Comparison of ENCODE assay signal across 8 cellular contexts in the genomic region with DNA sequence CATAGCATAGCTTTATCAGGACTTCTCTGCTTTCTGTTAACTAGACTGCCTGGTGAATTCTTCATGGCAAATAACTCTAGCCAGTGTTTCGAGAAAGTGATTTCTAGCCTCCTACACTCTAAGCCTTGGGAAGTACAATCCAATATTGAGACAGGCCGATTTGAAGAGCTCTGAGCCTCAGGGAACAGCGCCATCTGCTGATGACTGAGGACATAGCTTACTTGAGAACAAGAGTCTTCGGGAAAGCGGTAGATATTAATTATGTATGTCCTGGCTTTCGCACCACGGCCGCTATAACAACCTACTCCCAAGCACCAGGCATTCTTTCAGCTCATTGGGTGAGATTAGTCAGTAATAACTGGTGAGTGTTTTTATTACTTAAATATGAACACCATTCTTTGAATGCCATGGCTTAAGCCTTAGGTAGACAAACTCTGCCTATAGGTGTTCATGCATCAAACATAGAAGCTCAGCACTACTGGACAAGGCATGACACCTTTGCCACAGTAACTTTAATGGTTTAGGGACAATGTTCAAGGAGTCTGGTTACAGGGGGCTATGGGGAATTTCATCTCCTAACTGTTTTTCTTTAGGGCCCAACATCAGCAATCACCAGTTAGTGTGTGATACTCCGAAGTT.
A peak's percentile ranks its signal among the peaks of the same experiment; 100 is the strongest.
DNase-seq lines count a peak whose midpoint lies in the region; ATAC-seq, FAIRE-seq and TF ChIP-seq lines count a peak whose summit lies in the region.

No MANE protein-coding gene starts in this region.

- H3K4me3 ChIP-seq in K562 (no peak overlapping the region), iPS DF 6.9 (ENCODE audit: low read length) (no peak overlapping the region)

- no peaks in the 10 kb centered on the region for H3K27me3 ChIP-seq in K562 (ENCODE audit: control insufficient read depth in 2 of 2, insufficient read depth in 2 of 2, low read length in 2 of 2)
- H3K27me3 ChIP-seq in iPS DF 6.9 (ENCODE audit: control insufficient read depth, insufficient read depth, low read length): no peaks in the 10 kb centered on the region

- no peak for FAIRE-seq in K562 (lab: Jason Lieb, UNC)

- H3K27ac ChIP-seq in K562 (ENCODE audit: extremely low read depth, low read depth, low read length) (no peak overlapping the region), iPS DF 6.9 (ENCODE audit: low read length) (no peak overlapping the region)

- no peaks in the 10 kb centered on the region for H4K20me1 ChIP-seq in K562 (replicated peaks; ENCODE audit: control insufficient read depth, insufficient read depth, low read length)

- TF ChIP-seq CTCF in K562 (IDR thresholded peaks at IDR 0.05 in 2 of 3, conservative IDR thresholded peaks at IDR 0.05 in 1 of 3; ENCODE audit: insufficient read depth in 2 of 3, low read depth in 1 of 3, low read length in 3 of 3): peak; percentile 9 to 48 (median 46); a peak in 4 of 6 replicates

- H3K4me2 ChIP-seq in K562 (ENCODE audit: insufficient read depth, low read length): no peak overlapping the region

- H3K4me1 ChIP-seq in K562 (replicated peaks in 1 of 2; ENCODE audit: control insufficient read depth in 2 of 2, insufficient read depth in 2 of 2, low read length in 2 of 2): no peaks in the 10 kb centered on the region
- H3K4me1 ChIP-seq in iPS DF 6.9 (ENCODE audit: control insufficient read depth, insufficient read depth, low read length): no peaks in the 10 kb centered on the region

- peak; percentile 86 for ATAC-seq in GM19395 (IDR thresholded peaks at IDR 0.05; ENCODE audit: unreplicated experiment)
- no peak; the same call in 2 of the 3 replicates for ATAC-seq in K562
- ATAC-seq in GM21723 (IDR thresholded peaks at IDR 0.05; ENCODE audit: unreplicated experiment): no peak

- no peaks in the 10 kb centered on the region for H3K79me2 ChIP-seq in K562 (ENCODE audit: control insufficient read depth, insufficient read depth, low read length)

- WGBS in K562 (ENCODE audit: insufficient coverage, low coverage, missing lambda C conversion rate): 2% methylated on average over 9 of the region's 9 CpGs
- no CpG with 5 or more reads among the region's 9 CpGs for WGBS in iPS DF 6.9 (ENCODE audit: insufficient coverage, insufficient read length)

- peak; percentile 49 for TF ChIP-seq RAD21 in Ishikawa (IDR thresholded peaks at IDR 0.05; ENCODE audit: low read depth)
- TF ChIP-seq RAD21 in K562 (CRISPR knock-in tag; conservative IDR thresholded peaks at IDR 0.05 in 1 of 2, IDR thresholded peaks at IDR 0.05 in 1 of 2): peak; percentile 25 to 53; a peak in 3 of 4 replicates

- in situ Hi-C loops in K562 (cut with MboI): no loop called here

- intact Hi-C loops in K562 (cut with micrococcal nuclease): no loop called here

- no peak overlapping the region for H3K9ac ChIP-seq in K562 (ENCODE audit: insufficient read depth in 1 of 2, low read depth in 2 of 2, low read length in 2 of 2)

- TF ChIP-seq POLR2A in K562 (conservative IDR thresholded peaks at IDR 0.05): no peak

- peak; percentile 78 for DNase-seq in DMS153 treated with DMSO at 0.1 percent for 48 hours (lab: John Stamatoyannopoulos, UW; ENCODE audit: unreplicated experiment)
- peak; percentile 16 for DNase-seq in NOMO-1 treated with dmso at 0.1 percent for 144 hours (lab: John Stamatoyannopoulos, UW; ENCODE audit: unreplicated experiment)
- DNase-seq in K562 (ENCODE audit: extremely low read depth in 1 of 4, low spot score in 3 of 4): peak; percentile 5 to 48 (median 11)
- peak; percentile 52 for DNase-seq in iPS DF 6.9 (ENCODE audit: low read depth, low spot score)
- peak; percentile 1 to 10 for DNase-seq in stimulated activated CD4-positive, alpha-beta T cell treated with anti-CD3 and anti-CD28 coated beads, Interleukin-15, amount 100 ng/mL, for 48 hours (ENCODE audit: low read depth in 2 of 2)

- no peak for TF ChIP-seq EP300 in Ishikawa (IDR thresholded peaks at IDR 0.05; ENCODE audit: borderline replicate concordance)
- TF ChIP-seq EP300 in K562 (IDR thresholded peaks at IDR 0.05; ENCODE audit: low read length): no peak

- H3K36me3 ChIP-seq in K562 (ENCODE audit: control insufficient read depth, insufficient read depth, low read length) (no peaks in the 10 kb centered on the region), iPS DF 6.9 (ENCODE audit: control insufficient read depth, insufficient read depth, low read length) (no peaks in the 10 kb centered on the region)

- no peak overlapping the region for H2AFZ ChIP-seq in K562 (ENCODE audit: low read depth, low read length)

- BruUV-seq in K562 (replicated peaks; lab: Mats Ljungman, UMichigan): no TSS peak

- H3K9me3 ChIP-seq in K562 (replicated peaks; ENCODE audit: control insufficient read depth, insufficient read depth, low read depth, low read length) (no peaks in the 10 kb centered on the region), iPS DF 6.9 (ENCODE audit: control insufficient read depth, insufficient read depth, low read length) (no peaks in the 10 kb centered on the region)

- CTCF ChIA-PET in K562 (lab: Yijun Ruan, JAX; ENCODE audit: low intra/inter-chr PET ratio): no interaction called here

- H3K9me1 ChIP-seq in K562 (ENCODE audit: control insufficient read depth, insufficient read depth, low read length): no peaks in the 10 kb centered on the region

- POLR2A ChIA-PET in K562 (lab: Yijun Ruan, JAX): no interaction called here

TF ChIP-seq in Ishikawa, 13 proteins besides CTCF, POLR2A, EP300 and RAD21:
- TF ChIP-seq, protein P1, sequence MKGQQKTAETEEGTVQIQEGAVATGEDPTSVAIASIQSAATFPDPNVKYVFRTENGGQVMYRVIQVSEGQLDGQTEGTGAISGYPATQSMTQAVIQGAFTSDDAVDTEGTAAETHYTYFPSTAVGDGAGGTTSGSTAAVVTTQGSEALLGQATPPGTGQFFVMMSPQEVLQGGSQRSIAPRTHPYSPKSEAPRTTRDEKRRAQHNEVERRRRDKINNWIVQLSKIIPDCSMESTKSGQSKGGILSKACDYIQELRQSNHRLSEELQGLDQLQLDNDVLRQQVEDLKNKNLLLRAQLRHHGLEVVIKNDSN (IDR thresholded peaks at IDR 0.05): no peak
- TF ChIP-seq EGR1 (IDR thresholded peaks at IDR 0.05) (no peak), FOXM1 (IDR thresholded peaks at IDR 0.05; ENCODE audit: borderline replicate concordance, low read depth) (no peak), TEAD4 (IDR thresholded peaks at IDR 0.05) (no peak), CREB1 (IDR thresholded peaks at IDR 0.05; ENCODE audit: low read depth) (no peak), YY1 (IDR thresholded peaks at IDR 0.05; ENCODE audit: low read depth) (no peak)

TF ChIP-seq in K562, 482 proteins besides CTCF, POLR2A, EP300 and RAD21 (continues in another document):
- TF ChIP-seq ZNF639 (CRISPR knock-in tag; conservative IDR thresholded peaks at IDR 0.05 in 1 of 2, IDR thresholded peaks at IDR 0.05 in 1 of 2): no peak
- TF ChIP-seq, protein P2, sequence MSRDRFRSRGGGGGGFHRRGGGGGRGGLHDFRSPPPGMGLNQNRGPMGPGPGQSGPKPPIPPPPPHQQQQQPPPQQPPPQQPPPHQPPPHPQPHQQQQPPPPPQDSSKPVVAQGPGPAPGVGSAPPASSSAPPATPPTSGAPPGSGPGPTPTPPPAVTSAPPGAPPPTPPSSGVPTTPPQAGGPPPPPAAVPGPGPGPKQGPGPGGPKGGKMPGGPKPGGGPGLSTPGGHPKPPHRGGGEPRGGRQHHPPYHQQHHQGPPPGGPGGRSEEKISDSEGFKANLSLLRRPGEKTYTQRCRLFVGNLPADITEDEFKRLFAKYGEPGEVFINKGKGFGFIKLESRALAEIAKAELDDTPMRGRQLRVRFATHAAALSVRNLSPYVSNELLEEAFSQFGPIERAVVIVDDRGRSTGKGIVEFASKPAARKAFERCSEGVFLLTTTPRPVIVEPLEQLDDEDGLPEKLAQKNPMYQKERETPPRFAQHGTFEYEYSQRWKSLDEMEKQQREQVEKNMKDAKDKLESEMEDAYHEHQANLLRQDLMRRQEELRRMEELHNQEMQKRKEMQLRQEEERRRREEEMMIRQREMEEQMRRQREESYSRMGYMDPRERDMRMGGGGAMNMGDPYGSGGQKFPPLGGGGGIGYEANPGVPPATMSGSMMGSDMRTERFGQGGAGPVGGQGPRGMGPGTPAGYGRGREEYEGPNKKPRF (IDR thresholded peaks at IDR 0.05; ENCODE audit: low read depth, low read length): no peak
- no peak for TF ChIP-seq ZNF395 (CRISPR knock-in tag; IDR thresholded peaks at IDR 0.05)

Comparison
In these comparisons a context has a peak if more than half of its experiments do, and no peak if none do; other contexts are left out.
1. DNase-seq: peak in every context shown above with its lines; median percentile 78 in DMS153 treated with DMSO at 0.1 percent for 48 hours; 52 in iPS DF 6.9; 16 in NOMO-1 treated with dmso at 0.1 percent for 144 hours; 11 in K562; 6 in stimulated activated CD4-positive, alpha-beta T cell treated with anti-CD3 and anti-CD28 coated beads, Interleukin-15, amount 100 ng/mL, for 48 hours.